22 cellular contexts compared by ENCODE assay signal in the genomic region with DNA sequence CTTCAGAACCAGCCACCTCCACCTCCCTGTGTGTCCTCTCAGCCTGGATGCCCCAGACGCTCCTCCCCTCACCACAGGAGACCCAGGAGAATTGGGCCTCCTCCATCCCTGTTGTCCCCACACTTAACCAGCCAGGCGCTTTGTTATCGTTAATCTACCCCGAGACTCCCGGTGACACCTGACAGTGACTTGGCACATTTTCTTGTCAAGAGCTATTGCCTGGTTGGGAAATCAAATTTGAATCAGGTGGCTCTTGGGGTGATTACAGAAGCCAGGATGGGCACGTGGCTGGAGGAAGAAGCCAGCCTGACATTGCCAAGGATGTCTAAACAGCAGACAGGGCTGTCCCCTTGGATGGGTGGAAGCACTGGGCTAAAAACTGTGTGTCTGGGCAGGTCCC.
DNase-seq lines count a peak whose midpoint lies in the region; ATAC-seq, FAIRE-seq and TF ChIP-seq lines count a peak whose summit lies in the region.
"Had no signal": no experiment of that assay in that cellular context is flagged by ENCODE, and none has a peak within 500 bp of the region (broad histone marks: within the 10 kb centered on the region; RNA-seq: fewer than 3 reads in every experiment).

No MANE protein-coding gene starts in this region.

- DNase-seq in NCI-H1417 (lab: John Stamatoyannopoulos, UW) (peak; percentile 25 to 73 (median 38)), NCI-H1417 treated with DMSO at 0.1 percent for 48 hours (lab: John Stamatoyannopoulos, UW) (no peak), NCI-H345 (lab: John Stamatoyannopoulos, UW) (peak; percentile 88), K562 (ENCODE audit: extremely low read depth in 1 of 4, low spot score in 3 of 4) (no peak), NCI-H1694 (lab: John Stamatoyannopoulos, UW) (no peak), GM10248 (ENCODE audit: extremely low spot score) (no peak), SKM-1 treated with dmso at 0.1 percent for 144 hours (lab: John Stamatoyannopoulos, UW; ENCODE audit: unreplicated experiment) (no peak)
- DNase-seq: AML-193; CD8-positive, alpha-beta T cell; DMS 273 treated with DMSO at 0.1 percent for 48 hours; DMS53; DND-41; EL; GM23248; HFFc6 had no signal

- ATAC-seq in K562: no peak
- ATAC-seq: A549; CD8-positive, alpha-beta T cell; HCT116 had no signal

- H3K9ac ChIP-seq in BLaER1 (no peak overlapping the region), K562 (ENCODE audit: insufficient read depth in 1 of 2, low read depth in 2 of 2, low read length in 2 of 2) (no peak overlapping the region)
- H3K9ac ChIP-seq: GM23248 had no signal

- H3K4me3 ChIP-seq in BLaER1 (no peak overlapping the region; the same call in 1 of the 2 replicates), K562 (no peak overlapping the region)
- H3K4me3 ChIP-seq: A549, GM23248 had no signal

- peaks cover 84% of the 10 kb centered on the region for H3K36me3 ChIP-seq in BLaER1
- H3K36me3 ChIP-seq in K562 (ENCODE audit: control insufficient read depth, insufficient read depth, low read length): no peaks in the 10 kb centered on the region

- intact Hi-C loops in K562 (cut with micrococcal nuclease): no loop called here

- no peaks in the 10 kb centered on the region for H3K9me1 ChIP-seq in K562 (ENCODE audit: control insufficient read depth, insufficient read depth, low read length)

- H4K20me1 ChIP-seq in BLaER1 (peaks cover 42% of the 10 kb centered on the region), K562 (replicated peaks; ENCODE audit: control insufficient read depth, insufficient read depth, low read length) (peaks cover 6% of the 10 kb centered on the region; the same call in 1 of the 2 replicates)

- no peak overlapping the region for H2AFZ ChIP-seq in K562 (ENCODE audit: low read depth, low read length)
- H2AFZ ChIP-seq: GM23248 had no signal

- POLR2A ChIA-PET in K562 (lab: Yijun Ruan, JAX): no interaction called here
- POLR2A ChIA-PET in GM10248 (lab: Yijun Ruan, JAX): no interaction called here

- H3K4me2 ChIP-seq in BLaER1 (peak overlapping the region; percentile 75), K562 (ENCODE audit: insufficient read depth, low read length) (no peak overlapping the region)
- H3K4me2 ChIP-seq: A549 had no signal

- no peaks in the 10 kb centered on the region for H3K79me2 ChIP-seq in K562 (ENCODE audit: control insufficient read depth, insufficient read depth, low read length)

- no peaks in the 10 kb centered on the region for H3K9me3 ChIP-seq in BLaER1
- no peaks in the 10 kb centered on the region for H3K9me3 ChIP-seq in K562 (replicated peaks; ENCODE audit: control insufficient read depth, insufficient read depth, low read depth, low read length)
- H3K9me3 ChIP-seq: A549 had no signal

- TF ChIP-seq RAD21 in K562 (CRISPR knock-in tag; conservative IDR thresholded peaks at IDR 0.05 in 1 of 2, IDR thresholded peaks at IDR 0.05 in 1 of 2): no peak

- no peak for TF ChIP-seq EP300 in K562 (IDR thresholded peaks at IDR 0.05; ENCODE audit: low read length)

- no peak for FAIRE-seq in K562 (lab: Jason Lieb, UNC)
- FAIRE-seq: A549, GM12891, H54, HTR-8/SVneo had no signal

- CTCF ChIA-PET in K562 (lab: Yijun Ruan, JAX; ENCODE audit: low intra/inter-chr PET ratio): no interaction called here
- CTCF ChIA-PET in GM10248 (lab: Yijun Ruan, JAX): interaction anchor here (1.4 kb wide), 1 partner anchor 26 kb away, joined by 3 read pairs; no protein-coding TSS in a partner anchor

- TF ChIP-seq CTCF in K562 (IDR thresholded peaks at IDR 0.05 in 2 of 3, conservative IDR thresholded peaks at IDR 0.05 in 1 of 3; ENCODE audit: insufficient read depth in 2 of 3, low read depth in 1 of 3, low read length in 3 of 3): no peak
- TF ChIP-seq CTCF in GM10248 (IDR thresholded peaks at IDR 0.05; ENCODE audit: control extremely low read depth, extremely low read depth, low read depth, missing control alignments): no peak

- peaks cover 65% of the 10 kb centered on the region for H3K4me1 ChIP-seq in BLaER1
- H3K4me1 ChIP-seq in K562 (replicated peaks in 1 of 2; ENCODE audit: control insufficient read depth in 2 of 2, insufficient read depth in 2 of 2, low read length in 2 of 2): no peaks in the 10 kb centered on the region; a peak in 1 of 5 replicates

- no peak for TF ChIP-seq POLR2A in K562 (conservative IDR thresholded peaks at IDR 0.05)

- WGBS in K562 (ENCODE audit: insufficient coverage, low coverage, missing lambda C conversion rate): 0% methylated on average over 6 of the region's 6 CpGs

- in situ Hi-C loops in K562 (cut with MboI): no loop called here

- BruUV-seq in K562 (replicated peaks; lab: Mats Ljungman, UMichigan): no TSS peak

- H3K27me3 ChIP-seq in BLaER1: no peaks in the 10 kb centered on the region
- H3K27me3 ChIP-seq in K562 (ENCODE audit: control insufficient read depth in 2 of 2, insufficient read depth in 2 of 2, low read length in 2 of 2): peaks cover 2 to 22% of the 10 kb centered on the region in 2 experiments; a peak in 3 of 5 replicates

- H3K27ac ChIP-seq in BLaER1 (peak overlapping the region; percentile 45), K562 (ENCODE audit: extremely low read depth, low read depth, low read length) (no peak overlapping the region)
- H3K27ac ChIP-seq: 22Rv1, GM23248 had no signal

TF ChIP-seq in K562, 482 proteins besides CTCF, POLR2A, EP300 and RAD21:
- TF ChIP-seq, protein P1, sequence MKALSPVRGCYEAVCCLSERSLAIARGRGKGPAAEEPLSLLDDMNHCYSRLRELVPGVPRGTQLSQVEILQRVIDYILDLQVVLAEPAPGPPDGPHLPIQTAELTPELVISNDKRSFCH (CRISPR knock-in tag; IDR thresholded peaks at IDR 0.05): no peak
- TF ChIP-seq, protein P1 (tag; IDR thresholded peaks at IDR 0.05): no peak
- TF ChIP-seq MAFG (tag; conservative IDR thresholded peaks at IDR 0.05) (peak; percentile 65), NFE2 (IDR thresholded peaks at IDR 0.05; ENCODE audit: low read depth) (peak; percentile 48; the same call in 1 of the 2 replicates)

Comparison
In these comparisons a context has a peak if more than half of its experiments do, and no peak if none do; other contexts are left out.
1. DNase-seq: peak in NCI-H1417 (3 of 3) and NCI-H345 (single experiment); none in NCI-H1417 treated with DMSO at 0.1 percent for 48 hours (single experiment), K562 (0 of 4), NCI-H1694 (single experiment), GM10248 (single experiment) and SKM-1 treated with dmso at 0.1 percent for 144 hours (single experiment).